21 cellular contexts compared by ENCODE assay signal in genomic region chr1:5503556-5504363, GRCh38.
DNase-seq lines count a peak whose midpoint lies in the region; ATAC-seq, FAIRE-seq and TF ChIP-seq lines count a peak whose summit lies in the region.
"Had no signal": no experiment of that assay in that cellular context is flagged by ENCODE, and none has a peak within 500 bp of the region (broad histone marks: within the 10 kb centered on the region; RNA-seq: fewer than 3 reads in every experiment).

No MANE protein-coding gene starts in this region.

- no peak overlapping the region for H4K5ac ChIP-seq in IMR-90 (ENCODE audit: low read depth, low read length)

- H3K23ac ChIP-seq in IMR-90 (ENCODE audit: low read depth, low read length), result no peak overlapping the region

- DNase-seq in IMR-90 (no peak), K562 (ENCODE audit: extremely low read depth in 1 of 4, low spot score in 3 of 4) (no peak), neural crest cell (ENCODE audit: low read depth, low spot score) (no peak), aorta (peak; percentile 43 to 66), SKM-1 treated with dmso at 0.1 percent for 144 hours (lab: John Stamatoyannopoulos, UW; ENCODE audit: unreplicated experiment) (no peak)
- DNase-seq in activated T-cell treated with anti-CD3 and anti-CD28 coated beads, Interleukin-2, amount 50 U/mL, for 24 hours, result no peak
- DNase-seq: ACHN; COR-L47; GDM1; HCEC 1CT; Kasumi-1; NCI-H1092 treated with DMSO at 0.1 percent for 48 hours; NCI-H146; NCI-H2081; NCI-H2171 treated with DMSO at 0.1 percent for 48 hours; NK-92 treated with Interleukin-12 subunit alpha and Interleukin-12 subunit beta, amount 100 ng/mL, for 24 hours; Right ventricle myocardium superior had no signal

- no peak overlapping the region for H3K4ac ChIP-seq in IMR-90 (ENCODE audit: low read depth, low read length)

- no peak overlapping the region for H2BK15ac ChIP-seq in IMR-90 (ENCODE audit: low read depth, low read length)

- no peak overlapping the region for H4K91ac ChIP-seq in IMR-90 (ENCODE audit: insufficient read depth, low read depth, low read length)

- POLR2A ChIA-PET in IMR-90 (lab: Charles Lee; ENCODE audit: unreplicated experiment) (no interaction called here), K562 (lab: Yijun Ruan, JAX) (interaction anchor here (1.5 kb wide), 1 partner anchor 11 kb away, joined by 4 read pairs; no protein-coding TSS in a partner anchor)

- no peaks in the 10 kb centered on the region for H3K36me3 Mint-ChIP-seq in neural crest cell (ENCODE audit: low read depth)
- no peaks in the 10 kb centered on the region for H3K36me3 Mint-ChIP-seq in activated T-cell treated with anti-CD3 and anti-CD28 coated beads, Interleukin-2, amount 50 U/mL, for 24 hours (ENCODE audit: low read depth)

- no peak for TF ChIP-seq EP300 in K562 (IDR thresholded peaks at IDR 0.05; ENCODE audit: low read length)

- H4K20me1 ChIP-seq in IMR-90 (ENCODE audit: insufficient read depth, low read length) (no peaks in the 10 kb centered on the region), K562 (replicated peaks; ENCODE audit: control insufficient read depth, insufficient read depth, low read length) (peaks cover 3% of the 10 kb centered on the region; the same call in 1 of the 2 replicates)

- no peaks in the 10 kb centered on the region for H3K9me3 Mint-ChIP-seq in neural crest cell
- H3K9me3 Mint-ChIP-seq in activated T-cell treated with anti-CD3 and anti-CD28 coated beads, Interleukin-2, amount 50 U/mL, for 24 hours, result no peaks in the 10 kb centered on the region
- H3K9me3 Mint-ChIP-seq: GM23338 had no signal

- in situ Hi-C loops in IMR-90 (cut with MboI; ENCODE audit: low sequenced_read_pairs) (loop anchor here (25.0 kb wide), 1 partner anchor 834 kb away; no protein-coding TSS in a partner anchor), K562 (cut with MboI) (loop anchor here (10.0 kb wide), 1 partner anchor 411 kb away; no protein-coding TSS in a partner anchor)

- H3K27me3 ChIP-seq in IMR-90 (ENCODE audit: control insufficient read depth, insufficient read depth, low read length) (no peaks in the 10 kb centered on the region), K562 (ENCODE audit: control insufficient read depth in 2 of 2, insufficient read depth in 2 of 2, low read length in 2 of 2) (peaks cover 8 to 35% of the 10 kb centered on the region in 2 experiments; a peak in 3 of 5 replicates), aorta (ENCODE audit: control insufficient read depth in 1 of 2, insufficient read depth in 2 of 2, low read length in 1 of 2) (no peaks in the 10 kb centered on the region)

- H3K27me3 Mint-ChIP-seq in neural crest cell (ENCODE audit: low read depth), result no peaks in the 10 kb centered on the region
- H3K27me3 Mint-ChIP-seq in activated T-cell treated with anti-CD3 and anti-CD28 coated beads, Interleukin-2, amount 50 U/mL, for 24 hours, result no peaks in the 10 kb centered on the region

- H3K4me3 ChIP-seq in IMR-90 (ENCODE audit: insufficient read depth, low read depth, low read length), result no peak overlapping the region
- no peak overlapping the region for H3K4me3 ChIP-seq in K562
- no peak overlapping the region for H3K4me3 ChIP-seq in aorta (ENCODE audit: low read length in 2 of 2)
- H3K4me3 ChIP-seq: GM23338 had no signal

- H2BK120ac ChIP-seq in IMR-90 (ENCODE audit: low read depth, low read length), result no peak overlapping the region

- WGBS in IMR-90 (ENCODE audit: extremely low coverage in 2 of 2, insufficient read length in 1 of 2), 2 experiments, result 18% methylated on average over 4 of the region's 9 CpGs; no CpG with 5 or more reads in 1 of the 2 experiments
- 0% methylated on average over 8 of the region's 9 CpGs for WGBS in K562 (ENCODE audit: insufficient coverage, low coverage, missing lambda C conversion rate)
- 39% methylated on average over 9 of the region's 9 CpGs for WGBS in aorta, 2 donors

- intact Hi-C loops in IMR-90 (cut with micrococcal nuclease), result no loop called here
- intact Hi-C loops in K562 (cut with micrococcal nuclease), result no loop called here
- intact Hi-C loops in aorta (cut with DNase I), result loop anchor here in 1 of 2 donors (10.0 kb wide), 1 partner anchor 481 kb away; no protein-coding TSS in a partner anchor

- no peak overlapping the region for H3K4me2 ChIP-seq in IMR-90 (ENCODE audit: low read depth, low read length)
- H3K4me2 ChIP-seq in K562 (ENCODE audit: insufficient read depth, low read length), result no peak overlapping the region
- H3K4me2 ChIP-seq: GM23338 had no signal

- no peak overlapping the region for H4K8ac ChIP-seq in IMR-90 (ENCODE audit: low read depth in 2 of 2, low read length in 2 of 2)

- ATAC-seq in IMR-90 (ENCODE audit: low read depth) (no peak), K562 (no peak), aorta (ENCODE audit: low FRiP score) (no peak), HG03354 (IDR thresholded peaks at IDR 0.05; ENCODE audit: poor library complexity, severe bottlenecking, unreplicated experiment) (no peak)
- ATAC-seq: GM23338 had no signal

- H3K9ac ChIP-seq in IMR-90 (ENCODE audit: low read depth, low read length), result no peak overlapping the region
- H3K9ac ChIP-seq in K562 (ENCODE audit: insufficient read depth in 1 of 2, low read depth in 2 of 2, low read length in 2 of 2), result no peak overlapping the region

- H3K4me3 Mint-ChIP-seq in neural crest cell, result no peak overlapping the region
- no peak overlapping the region for H3K4me3 Mint-ChIP-seq in activated T-cell treated with anti-CD3 and anti-CD28 coated beads, Interleukin-2, amount 50 U/mL, for 24 hours
- H3K4me3 Mint-ChIP-seq: GM23338 had no signal

- no peaks in the 10 kb centered on the region for H3K36me3 ChIP-seq in IMR-90 (ENCODE audit: control insufficient read depth, insufficient read depth, low read length)
- H3K36me3 ChIP-seq in K562 (ENCODE audit: control insufficient read depth, insufficient read depth, low read length), result no peaks in the 10 kb centered on the region
- H3K36me3 ChIP-seq in aorta (ENCODE audit: control insufficient read depth in 1 of 2, insufficient read depth in 2 of 2, low read length in 1 of 2), result no peaks in the 10 kb centered on the region

- H2AFZ ChIP-seq in IMR-90 (replicated peaks; ENCODE audit: low read length, poor library complexity), result no peak overlapping the region
- no peak overlapping the region for H2AFZ ChIP-seq in K562 (ENCODE audit: low read depth, low read length)
- H2AFZ ChIP-seq: GM23338 had no signal

- H3K4me1 ChIP-seq in IMR-90 (ENCODE audit: control insufficient read depth, insufficient read depth, low read length), result no peaks in the 10 kb centered on the region
- peaks cover 0 to 3% of the 10 kb centered on the region in 2 experiments; a peak in 1 of 5 replicates for H3K4me1 ChIP-seq in K562 (replicated peaks in 1 of 2; ENCODE audit: control insufficient read depth in 2 of 2, insufficient read depth in 2 of 2, low read length in 2 of 2)
- H3K4me1 ChIP-seq in aorta (ENCODE audit: control insufficient read depth in 1 of 2, insufficient read depth in 2 of 2, low read length in 2 of 2), result peaks cover 7 to 8% of the 10 kb centered on the region in 2 donors

- peak overlapping the region; percentile 44 for H3K27ac Mint-ChIP-seq in neural crest cell (ENCODE audit: unreplicated experiment)
- H3K27ac Mint-ChIP-seq in activated T-cell treated with anti-CD3 and anti-CD28 coated beads, Interleukin-2, amount 50 U/mL, for 24 hours, result no peak overlapping the region
- H3K27ac Mint-ChIP-seq: GM23338 had no signal

- H3K79me2 ChIP-seq in K562 (ENCODE audit: control insufficient read depth, insufficient read depth, low read length), result no peaks in the 10 kb centered on the region

- H3K14ac ChIP-seq in IMR-90 (replicated peaks; ENCODE audit: low read depth, low read length), result no peak overlapping the region

- no peaks in the 10 kb centered on the region for H3K9me1 ChIP-seq in IMR-90 (ENCODE audit: insufficient read depth, low read length)
- no peaks in the 10 kb centered on the region for H3K9me1 ChIP-seq in K562 (ENCODE audit: control insufficient read depth, insufficient read depth, low read length)

- CTCF ChIA-PET in IMR-90 (lab: Yijun Ruan, JAX), result no interaction called here
- CTCF ChIA-PET in K562 (lab: Yijun Ruan, JAX; ENCODE audit: low intra/inter-chr PET ratio), result no interaction called here

- H2BK5ac ChIP-seq in IMR-90 (ENCODE audit: low read depth, low read length, poor library complexity, severe bottlenecking), result no peak overlapping the region

- no peak overlapping the region for H3K18ac ChIP-seq in IMR-90 (ENCODE audit: low read depth, low read length)

- no peak overlapping the region for H2AK5ac ChIP-seq in IMR-90 (ENCODE audit: low read depth, low read length)

- H3K9me3 ChIP-seq in IMR-90 (ENCODE audit: control insufficient read depth, insufficient read depth, low read length), result peaks cover 5% of the 10 kb centered on the region; the same call in 1 of the 2 replicates
- 0 out of 2 replicates have a peak, but pooled peaks cover 3% of the 10 kb centered on the region for H3K9me3 ChIP-seq in K562 (replicated peaks; ENCODE audit: control insufficient read depth, insufficient read depth, low read depth, low read length)
- no peaks in the 10 kb centered on the region for H3K9me3 ChIP-seq in aorta (ENCODE audit: control insufficient read depth, low read length)

- no peak overlapping the region for H3K27ac ChIP-seq in IMR-90 (ENCODE audit: insufficient read depth, low read length)
- no peak overlapping the region for H3K27ac ChIP-seq in K562 (ENCODE audit: extremely low read depth, low read depth, low read length)
- peak overlapping the region in 1 of 2 donors; percentile 4 for H3K27ac ChIP-seq in aorta (ENCODE audit: low read depth in 1 of 2, low read length in 2 of 2)
- H3K27ac ChIP-seq: HL-60 had no signal

- H2AK9ac ChIP-seq in IMR-90 (replicated peaks; ENCODE audit: low read depth, low read length, poor library complexity), result peak overlapping the region; percentile 3

- TF ChIP-seq RAD21 in IMR-90 (IDR thresholded peaks at IDR 0.05; ENCODE audit: low read length) (no peak), K562 (CRISPR knock-in tag; conservative IDR thresholded peaks at IDR 0.05 in 1 of 2, IDR thresholded peaks at IDR 0.05 in 1 of 2) (no peak)

- no peak for FAIRE-seq in K562 (lab: Jason Lieb, UNC)
- FAIRE-seq: RCC 7860 had no signal

- H3K56ac ChIP-seq in IMR-90 (ENCODE audit: extremely low read depth, insufficient read depth, low read length), result no peak overlapping the region

- no peak overlapping the region for H2BK20ac ChIP-seq in IMR-90 (ENCODE audit: low read depth, low read length)

- dilution Hi-C loops in IMR-90 (cut with HindIII; ENCODE audit: low sequenced_read_pairs, unreplicated experiment), result no loop called here

- no peaks in the 10 kb centered on the region for H3K79me1 ChIP-seq in IMR-90 (ENCODE audit: low read depth in 1 of 2, low read length in 2 of 2)

- no peak for TF ChIP-seq POLR2A in IMR-90 (IDR thresholded peaks at IDR 0.05; ENCODE audit: low read depth, low read length)
- TF ChIP-seq POLR2A in K562 (conservative IDR thresholded peaks at IDR 0.05), result no peak

- no peaks in the 10 kb centered on the region for H3K4me1 Mint-ChIP-seq in neural crest cell
- no peaks in the 10 kb centered on the region for H3K4me1 Mint-ChIP-seq in activated T-cell treated with anti-CD3 and anti-CD28 coated beads, Interleukin-2, amount 50 U/mL, for 24 hours (ENCODE audit: low read depth)
- H3K4me1 Mint-ChIP-seq: GM23338 had no signal

- no TSS peak for BruUV-seq in IMR-90 (replicated peaks; lab: Mats Ljungman, UMichigan)
- no TSS peak for BruUV-seq in K562 (replicated peaks; lab: Mats Ljungman, UMichigan)

- TF ChIP-seq CTCF in IMR-90 (conservative IDR thresholded peaks at IDR 0.05; ENCODE audit: low read depth, low read length) (no peak), K562 (IDR thresholded peaks at IDR 0.05 in 2 of 3, conservative IDR thresholded peaks at IDR 0.05 in 1 of 3; ENCODE audit: insufficient read depth in 2 of 3, low read depth in 1 of 3, low read length in 3 of 3) (no peak), neural crest cell (conservative IDR thresholded peaks at IDR 0.05) (no peak)

Comparison
In these comparisons a context has a peak if more than half of its experiments do, and no peak if none do; other contexts are left out.
1. DNase-seq: peak in aorta (2 of 2); none in IMR-90 (single experiment), K562 (0 of 4), neural crest cell (single experiment), SKM-1 treated with dmso at 0.1 percent for 144 hours (single experiment) and activated T-cell treated with anti-CD3 and anti-CD28 coated beads, Interleukin-2, amount 50 U/mL, for 24 hours (single experiment).